Comparison of ENCODE assay signal across 8 cellular contexts in genomic region chr6:149484733-149485700, GRCh38. TPM values are rescaled to one million over a fixed set of nuclear protein-coding genes. Genes with fewer than 3 reads are reported as not detected.
A peak's percentile ranks its signal among the peaks of the same experiment; 100 is the strongest.
DNase-seq lines count a peak whose midpoint lies in the region; ATAC-seq, FAIRE-seq and TF ChIP-seq lines count a peak whose summit lies in the region.

TSS of gene ZC3H12D (minus strand) at chr6:149485014. CDS start at chr6:149474543, 10,471 bp downstream.

- in situ Hi-C loops in mammary epithelial cell (cut with MboI; ENCODE audit: low sequenced_read_pairs in 2 of 2) = no loop called here

- H3K36me3 ChIP-seq in mammary epithelial cell (ENCODE audit: insufficient read depth, low read length) (no peaks in the 10 kb centered on the region), astrocyte (ENCODE audit: insufficient read depth, low read length) (no peaks in the 10 kb centered on the region), mesendoderm (ENCODE audit: control insufficient read depth, insufficient read depth, low read length) (no peaks in the 10 kb centered on the region)

- dilution Hi-C loops in mammary epithelial cell (cut with HindIII; ENCODE audit: low sequenced_read_pairs) = no loop called here

- H3K4me3 ChIP-seq in mammary epithelial cell (replicated peaks in 1 of 3; ENCODE audit: insufficient read depth in 1 of 3, low read depth in 2 of 3, low read length in 3 of 3) (no peak within 1 kb of the TSS), astrocyte (ENCODE audit: insufficient read depth, low read depth, low read length) (no peak within 1 kb of the TSS), mesendoderm (ENCODE audit: low read length) (no peak within 1 kb of the TSS)

- no peak for FAIRE-seq in astrocyte (lab: Jason Lieb, UNC)

- CTCF ChIA-PET in MCF 10A (lab: Yijun Ruan, JAX) (no interaction called here), mammary epithelial cell (lab: Charles Lee; ENCODE audit: low non-redundant PET) (no interaction called here)

- H3K4me1 Mint-ChIP-seq in MCF 10A (ENCODE audit: insufficient read depth, unreplicated experiment) = no peaks in the 10 kb centered on the region
- H3K4me1 Mint-ChIP-seq in T-helper 1 cell treated with Interleukin-12 subunit alpha and Interleukin-12 subunit beta and Interleukin-4 antibody, amounts not matched to agents 30 μg/mL and 1 μg/mL, for 36 hours (ENCODE audit: low read depth) = peaks cover 48% of the 10 kb centered on the region
- H3K4me1 Mint-ChIP-seq in astrocyte (ENCODE audit: low read depth, unreplicated experiment) = peaks cover 7% of the 10 kb centered on the region
- H3K4me1 Mint-ChIP-seq in stimulated activated naive CD8-positive, alpha-beta T cell treated with anti-CD3 and anti-CD28 coated beads, Interleukin-15, amount 100 ng/mL, for 72 hours = peaks cover 80% of the 10 kb centered on the region

- H3K9me3 Mint-ChIP-seq in MCF 10A (ENCODE audit: unreplicated experiment) (no peaks in the 10 kb centered on the region), astrocyte (ENCODE audit: unreplicated experiment) (no peaks in the 10 kb centered on the region)
- no peaks in the 10 kb centered on the region for H3K9me3 Mint-ChIP-seq in T-helper 1 cell treated with Interleukin-12 subunit alpha and Interleukin-12 subunit beta and Interleukin-4 antibody, amounts not matched to agents 30 μg/mL and 1 μg/mL, for 36 hours
- no peaks in the 10 kb centered on the region for H3K9me3 Mint-ChIP-seq in stimulated activated naive CD8-positive, alpha-beta T cell treated with anti-CD3 and anti-CD28 coated beads, Interleukin-15, amount 100 ng/mL, for 72 hours

- H4K8ac ChIP-seq in mesendoderm (ENCODE audit: low read depth, low read length) = no peak within 1 kb of the TSS

- H3K36me3 Mint-ChIP-seq in MCF 10A (ENCODE audit: insufficient read depth, unreplicated experiment) (no peaks in the 10 kb centered on the region), astrocyte (ENCODE audit: low read depth, unreplicated experiment) (peaks cover 3% of the 10 kb centered on the region)
- peaks cover 22% of the 10 kb centered on the region for H3K36me3 Mint-ChIP-seq in T-helper 1 cell treated with Interleukin-12 subunit alpha and Interleukin-12 subunit beta and Interleukin-4 antibody, amounts not matched to agents 30 μg/mL and 1 μg/mL, for 36 hours (ENCODE audit: low read depth)

- no peaks in the 10 kb centered on the region for H3K79me2 ChIP-seq in mammary epithelial cell (ENCODE audit: insufficient read depth, low read length)
- H3K79me2 ChIP-seq in astrocyte (ENCODE audit: insufficient read depth, low read length) = no peaks in the 10 kb centered on the region
- no peaks in the 10 kb centered on the region for H3K79me2 ChIP-seq in mesendoderm (ENCODE audit: control insufficient read depth, insufficient read depth, low read length)

- no peak within 1 kb of the TSS for H2BK5ac ChIP-seq in mesendoderm (ENCODE audit: low read length)

- no peaks in the 10 kb centered on the region for H3K27me3 ChIP-seq in mammary epithelial cell (ENCODE audit: insufficient read depth, low read length)
- H3K27me3 ChIP-seq in astrocyte (ENCODE audit: insufficient read depth, low read length) = no peaks in the 10 kb centered on the region
- no peaks in the 10 kb centered on the region for H3K27me3 ChIP-seq in mesendoderm (ENCODE audit: insufficient read depth, low read length, poor library complexity)

- no peak within 1 kb of the TSS for H3K4ac ChIP-seq in mesendoderm (ENCODE audit: low read depth, low read length)

- H2BK120ac ChIP-seq in mesendoderm (ENCODE audit: low read depth, low read length) = no peak within 1 kb of the TSS

- no peak within 1 kb of the TSS for H2AK5ac ChIP-seq in mesendoderm (ENCODE audit: low read length)

- DNase-seq in MCF 10A (ENCODE audit: unreplicated experiment) (peak; percentile 17), mammary epithelial cell (no peak), astrocyte (ENCODE audit: low read depth) (peak; percentile 25), mesendoderm (peak; percentile 51), NCI-H187 (lab: John Stamatoyannopoulos, UW) (no peak)
- DNase-seq in stimulated activated naive CD8-positive, alpha-beta T cell treated with anti-CD3 and anti-CD28 coated beads, Interleukin-15, amount 100 ng/mL, for 72 hours = peak; percentile 81 to 91

- H4K5ac ChIP-seq in mesendoderm (ENCODE audit: low read length) = no peak within 1 kb of the TSS

- no peak within 1 kb of the TSS for H3K4me3 Mint-ChIP-seq in MCF 10A (ENCODE audit: unreplicated experiment)
- peak within 1 kb of the TSS; percentile 98 for H3K4me3 Mint-ChIP-seq in T-helper 1 cell treated with Interleukin-12 subunit alpha and Interleukin-12 subunit beta and Interleukin-4 antibody, amounts not matched to agents 30 μg/mL and 1 μg/mL, for 36 hours
- H3K4me3 Mint-ChIP-seq in astrocyte (ENCODE audit: unreplicated experiment) = no peak within 1 kb of the TSS
- H3K4me3 Mint-ChIP-seq in stimulated activated naive CD8-positive, alpha-beta T cell treated with anti-CD3 and anti-CD28 coated beads, Interleukin-15, amount 100 ng/mL, for 72 hours = peak within 1 kb of the TSS; percentile 97 to 98

- TF ChIP-seq CTCF in MCF 10A (IDR thresholded peaks at IDR 0.05; ENCODE audit: unreplicated experiment) = no peak
- TF ChIP-seq CTCF in mammary epithelial cell (conservative IDR thresholded peaks at IDR 0.05 in 1 of 2, IDR thresholded peaks at IDR 0.05 in 1 of 2; ENCODE audit: extremely low read depth in 1 of 2, insufficient read depth in 1 of 2, low read depth in 1 of 2, low read length in 2 of 2) = no peak
- TF ChIP-seq CTCF in astrocyte (IDR thresholded peaks at IDR 0.05; ENCODE audit: insufficient read depth, low read depth, low read length) = no peak

- H4K20me1 ChIP-seq in mammary epithelial cell (ENCODE audit: insufficient read depth, low read length) (no peaks in the 10 kb centered on the region), astrocyte (ENCODE audit: insufficient read depth, low read length) (no peaks in the 10 kb centered on the region)

- H3K56ac ChIP-seq in mesendoderm (ENCODE audit: low read length) = no peak within 1 kb of the TSS

- no peaks in the 10 kb centered on the region for H3K9me3 ChIP-seq in mammary epithelial cell (replicated peaks; ENCODE audit: insufficient read depth, low read length)
- H3K9me3 ChIP-seq in astrocyte (ENCODE audit: insufficient read depth, low read depth, low read length) = no peaks in the 10 kb centered on the region

- H3K4me2 ChIP-seq in mammary epithelial cell (ENCODE audit: insufficient read depth, low read depth, low read length) (no peak within 1 kb of the TSS), astrocyte (ENCODE audit: low read length) (peak within 1 kb of the TSS; percentile 10), mesendoderm (ENCODE audit: low read length) (no peak within 1 kb of the TSS)

- no TSS peak for BruUV-seq in MCF 10A (replicated peaks; lab: Mats Ljungman, UMichigan)
- no TSS peak for BruUV-seq in mammary epithelial cell (replicated peaks; lab: Mats Ljungman, UMichigan)

- no peak within 1 kb of the TSS for H3K18ac ChIP-seq in mesendoderm (ENCODE audit: low read length)

- no peaks in the 10 kb centered on the region for H3K79me1 ChIP-seq in mesendoderm (ENCODE audit: low read length)

- H3K27ac ChIP-seq in mammary epithelial cell (ENCODE audit: insufficient read depth, low read depth, low read length) = no peak within 1 kb of the TSS
- no peak within 1 kb of the TSS for H3K27ac ChIP-seq in astrocyte (ENCODE audit: low read depth, low read length)
- no peak within 1 kb of the TSS for H3K27ac ChIP-seq in mesendoderm (ENCODE audit: low read depth, low read length)

- 83% methylated on average over 17 of the region's 22 CpGs for WGBS in mammary epithelial cell (ENCODE audit: low coverage, missing lambda C conversion rate)
- no CpG with 5 or more reads among the region's 22 CpGs for WGBS in mesendoderm (ENCODE audit: extremely low coverage, insufficient coverage, low lambda C conversion rate)

- H2BK15ac ChIP-seq in mesendoderm (replicated peaks; ENCODE audit: low read depth) = no peak within 1 kb of the TSS

- peak; percentile 50 for ATAC-seq in HG03196 (IDR thresholded peaks at IDR 0.05; ENCODE audit: unreplicated experiment)
- ATAC-seq in stimulated activated naive CD8-positive, alpha-beta T cell treated with anti-CD3 and anti-CD28 coated beads, Interleukin-15, amount 100 ng/mL, for 72 hours = peak; percentile 87

- H3K27ac Mint-ChIP-seq in MCF 10A (ENCODE audit: low read depth, unreplicated experiment) (no peak within 1 kb of the TSS), astrocyte (ENCODE audit: unreplicated experiment) (peak within 1 kb of the TSS; percentile 58)
- peak within 1 kb of the TSS; percentile 97 for H3K27ac Mint-ChIP-seq in T-helper 1 cell treated with Interleukin-12 subunit alpha and Interleukin-12 subunit beta and Interleukin-4 antibody, amounts not matched to agents 30 μg/mL and 1 μg/mL, for 36 hours
- H3K27ac Mint-ChIP-seq in stimulated activated naive CD8-positive, alpha-beta T cell treated with anti-CD3 and anti-CD28 coated beads, Interleukin-15, amount 100 ng/mL, for 72 hours = peak within 1 kb of the TSS; percentile 99

- H3K4me1 ChIP-seq in mammary epithelial cell (ENCODE audit: insufficient read depth, low read length) = no peaks in the 10 kb centered on the region
- peaks cover 8% of the 10 kb centered on the region for H3K4me1 ChIP-seq in astrocyte (ENCODE audit: insufficient read depth, low read length)
- peaks cover 5% of the 10 kb centered on the region for H3K4me1 ChIP-seq in mesendoderm (ENCODE audit: control insufficient read depth, low read depth, low read length)

- H2AFZ ChIP-seq in mammary epithelial cell (ENCODE audit: low read depth, low read length) (no peak within 1 kb of the TSS), astrocyte (ENCODE audit: low read depth, low read length) (peak within 1 kb of the TSS; percentile 7)

- H3K9ac ChIP-seq in mammary epithelial cell (ENCODE audit: insufficient read depth, low read length) = no peak within 1 kb of the TSS
- H3K9ac ChIP-seq in astrocyte (ENCODE audit: low read length) = no peak within 1 kb of the TSS
- H3K9ac ChIP-seq in mesendoderm (ENCODE audit: low read length) = no peak within 1 kb of the TSS

- no peaks in the 10 kb centered on the region for H3K27me3 Mint-ChIP-seq in MCF 10A (ENCODE audit: insufficient read depth, unreplicated experiment)
- no peaks in the 10 kb centered on the region for H3K27me3 Mint-ChIP-seq in T-helper 1 cell treated with Interleukin-12 subunit alpha and Interleukin-12 subunit beta and Interleukin-4 antibody, amounts not matched to agents 30 μg/mL and 1 μg/mL, for 36 hours (ENCODE audit: low read depth)
- peaks cover 12% of the 10 kb centered on the region for H3K27me3 Mint-ChIP-seq in astrocyte (ENCODE audit: low read depth, unreplicated experiment)
- no peaks in the 10 kb centered on the region for H3K27me3 Mint-ChIP-seq in stimulated activated naive CD8-positive, alpha-beta T cell treated with anti-CD3 and anti-CD28 coated beads, Interleukin-15, amount 100 ng/mL, for 72 hours

- POLR2A ChIA-PET in MCF 10A (lab: Yijun Ruan, JAX) = no interaction called here

- intact Hi-C loops in MCF 10A (cut with micrococcal nuclease) = no loop called here
- intact Hi-C loops in mammary epithelial cell (cut with micrococcal nuclease) = no loop called here

- H3K23ac ChIP-seq in mesendoderm (ENCODE audit: low read length) = no peak within 1 kb of the TSS

RNA-seq across cellular contexts. Expression of gene ZC3H12D, which starts in this region (rescaled TPM):
- total RNA-seq in MCF 10A (2022) (0.29 TPM in 1 of 2 replicates, not detected in the other), mammary epithelial cell (under 1 TPM; 0.16 to 0.17 TPM), astrocyte (0.05 and 0.10 TPM in 2 replicates)
- 0.01 TPM for polyA plus RNA-seq in mammary epithelial cell
- not detected for polyA minus RNA-seq in mammary epithelial cell
- 0.04 TPM for polyA plus RNA-seq in mesendoderm (2013, experiment 1 of 2)
- 0.03 TPM for polyA plus RNA-seq in mesendoderm (2013, experiment 2 of 2)

Comparison
In these comparisons a context has a peak if more than half of its experiments do, and no peak if none do; other contexts are left out.
1. Peak in DNase-seq in MCF 10A; RNA of the gene not detected or under 1 TPM.
2. Peak in DNase-seq and H3K4me2 ChIP-seq in astrocyte; RNA of the gene not detected or under 1 TPM.
3. DNase-seq: peak in mesendoderm (single experiment) and stimulated activated naive CD8-positive, alpha-beta T cell treated with anti-CD3 and anti-CD28 coated beads, Interleukin-15, amount 100 ng/mL, for 72 hours (2 of 2); none in mammary epithelial cell (single experiment) and NCI-H187 (0 of 2).
4. H3K4me3 Mint-ChIP-seq: peak in T-helper 1 cell treated with Interleukin-12 subunit alpha and Interleukin-12 subunit beta and Interleukin-4 antibody, amounts not matched to agents 30 μg/mL and 1 μg/mL, for 36 hours (single experiment) and stimulated activated naive CD8-positive, alpha-beta T cell treated with anti-CD3 and anti-CD28 coated beads, Interleukin-15, amount 100 ng/mL, for 72 hours (2 of 2); none in MCF 10A (single experiment) and astrocyte (single experiment).